15 cellular contexts compared by ENCODE assay signal in the genomic region with DNA sequence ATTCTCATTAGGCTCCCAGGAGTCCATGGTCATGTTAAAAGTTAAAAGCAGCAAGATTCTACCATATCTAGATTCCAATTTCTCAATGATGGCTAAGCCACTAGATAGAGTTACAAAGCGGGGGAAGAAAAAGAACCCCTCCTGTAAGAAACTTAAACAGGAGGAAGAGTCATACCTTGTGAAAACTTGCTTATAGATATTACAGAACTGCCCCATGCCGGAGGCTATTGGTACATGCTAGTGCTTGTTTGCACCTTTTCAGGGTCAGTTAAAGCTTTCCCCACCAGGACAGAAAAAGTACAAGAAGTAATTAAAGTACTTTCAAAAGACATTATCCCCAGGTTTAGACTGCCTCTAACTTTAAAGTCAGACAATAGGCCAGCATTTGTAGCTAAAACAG. TPM values are rescaled to one million over a fixed set of nuclear protein-coding genes. Genes with fewer than 3 reads are reported as not detected.
DNase-seq lines count a peak whose midpoint lies in the region; ATAC-seq and TF ChIP-seq lines count a peak whose summit lies in the region.
"Had no signal": no experiment of that assay in that cellular context is flagged by ENCODE, and none has a peak within 500 bp of the region (broad histone marks: within the 10 kb centered on the region; RNA-seq: fewer than 3 reads in every experiment).

No MANE protein-coding gene starts in this region.

- H3K4me3 Mint-ChIP-seq in MCF 10A (ENCODE audit: unreplicated experiment) (no peak overlapping the region), nephron (peak overlapping the region in 1 of 3 experiments; percentile 17)
- H3K4me3 Mint-ChIP-seq: CD4-positive, alpha-beta T cell had no signal

- DNase-seq in MCF 10A (ENCODE audit: unreplicated experiment): peak; percentile 53
- no peak for DNase-seq in breast epithelium (ENCODE audit: low spot score in 2 of 2)
- DNase-seq in midbrain (lab: John Stamatoyannopoulos, UW): no peak
- DNase-seq in hepatic stellate cell (ENCODE audit: low spot score): no peak
- no peak for DNase-seq in occipital lobe (lab: John Stamatoyannopoulos, UW)
- DNase-seq: AML-193; Caco-2; CD4-positive, alpha-beta T cell; GM23248 had no signal

- H3K9me3 ChIP-seq in breast epithelium: no peaks in the 10 kb centered on the region
- H3K9me3 ChIP-seq: A549, HAP-1 had no signal

- H3K36me3 ChIP-seq in breast epithelium: no peaks in the 10 kb centered on the region
- H3K36me3 ChIP-seq: HAP-1 had no signal

- ATAC-seq in esophagus mucosa: peak; percentile 31
- ATAC-seq: A549 had no signal

- H3K4me3 ChIP-seq in breast epithelium: no peak overlapping the region
- H3K4me3 ChIP-seq: A549, GM23248, HAP-1 had no signal

- intact Hi-C loops in MCF 10A (cut with micrococcal nuclease): no loop called here
- intact Hi-C loops in breast epithelium (cut with DNase I; ENCODE audit: low total_unique reads): no loop called here

- H3K27ac ChIP-seq in breast epithelium: no peak overlapping the region
- H3K27ac ChIP-seq: C4-2B, GM23248 had no signal

- H3K36me3 Mint-ChIP-seq in MCF 10A (ENCODE audit: insufficient read depth, unreplicated experiment) (no peaks in the 10 kb centered on the region), nephron (ENCODE audit: low read depth) (peaks cover 3% of the 10 kb centered on the region)

- no peaks in the 10 kb centered on the region for H3K27me3 ChIP-seq in breast epithelium

- no TSS peak for BruUV-seq in MCF 10A (replicated peaks; lab: Mats Ljungman, UMichigan)

- H3K9me3 Mint-ChIP-seq in MCF 10A (ENCODE audit: unreplicated experiment) (no peaks in the 10 kb centered on the region), nephron (peaks cover 5% of the 10 kb centered on the region)
- H3K9me3 Mint-ChIP-seq: CD4-positive, alpha-beta T cell had no signal

- H3K27me3 Mint-ChIP-seq in MCF 10A (ENCODE audit: insufficient read depth, unreplicated experiment) (no peaks in the 10 kb centered on the region), nephron (ENCODE audit: low read depth) (no peaks in the 10 kb centered on the region)

- POLR2A ChIA-PET in MCF 10A (lab: Yijun Ruan, JAX): interaction anchor here (0.6 to 4.5 kb wide), 4 partner anchors 16 to 382 kb away, joined by 3 to 28 read pairs (median 4); partner anchors contain the start of genes GSTA3 and GSTA4

- CTCF ChIA-PET in MCF 10A (lab: Yijun Ruan, JAX): interaction anchor here (0.9 kb wide), 1 partner anchor 42 kb away, joined by 3 read pairs; no protein-coding TSS in a partner anchor

- no peak overlapping the region for H3K27ac Mint-ChIP-seq in MCF 10A (ENCODE audit: low read depth, unreplicated experiment)
- peak overlapping the region; percentile 77 to 93 (median 86) for H3K27ac Mint-ChIP-seq in nephron
- H3K27ac Mint-ChIP-seq: CD4-positive, alpha-beta T cell had no signal

- no peak for TF ChIP-seq POLR2A in breast epithelium (IDR thresholded peaks at IDR 0.05)

- no peak for TF ChIP-seq CTCF in MCF 10A (IDR thresholded peaks at IDR 0.05; ENCODE audit: unreplicated experiment)
- TF ChIP-seq CTCF in breast epithelium (IDR thresholded peaks at IDR 0.05): no peak
- no peak for TF ChIP-seq CTCF in nephron (IDR thresholded peaks at IDR 0.05; ENCODE audit: unreplicated experiment in 3 of 3)

- H3K4me1 Mint-ChIP-seq in MCF 10A (ENCODE audit: insufficient read depth, unreplicated experiment): peaks cover 17% of the 10 kb centered on the region
- peaks cover 52% of the 10 kb centered on the region for H3K4me1 Mint-ChIP-seq in nephron

- H3K4me1 ChIP-seq in breast epithelium: no peaks in the 10 kb centered on the region

RNA-seq across cellular contexts. Expression of gene GSTA3, which starts 15.5 kb away (rescaled TPM):
- total RNA-seq in MCF 10A (2022) (not detected in 2 replicates), breast epithelium (not detected), esophagus mucosa (not detected), occipital lobe (not detected)
- total RNA-seq: Caco-2; CD4-positive, alpha-beta T cell; GM23248; HT-29 had no signal
